In genomic region chr16:11149011-11149616, GRCh38 we compare ENCODE assay signal across 3 cellular contexts.
A peak's percentile ranks its signal among the peaks of the same experiment; 100 is the strongest.
TF ChIP-seq lines count a peak whose summit lies in the region.

No MANE protein-coding gene starts in this region.

TF ChIP-seq in IMR-90, 13 proteins besides CTCF, POLR2A, EP300 and RAD21:
- TF ChIP-seq CEBPB (IDR thresholded peaks at IDR 0.05; ENCODE audit: low read depth, low read length) (no peak), RFX5 (IDR thresholded peaks at IDR 0.05; ENCODE audit: low read depth, low read length) (no peak), USF2 (IDR thresholded peaks at IDR 0.05; ENCODE audit: low read depth, low read length) (no peak), RCOR1 (IDR thresholded peaks at IDR 0.05; ENCODE audit: insufficient replicate concordance, low read length) (no peak), BHLHE40 (IDR thresholded peaks at IDR 0.05; ENCODE audit: low read depth, low read length) (no peak), SMC3 (IDR thresholded peaks at IDR 0.05; ENCODE audit: low read depth, low read length) (no peak), FOS (IDR thresholded peaks at IDR 0.05; ENCODE audit: low read depth, low read length) (no peak), MXI1 (IDR thresholded peaks at IDR 0.05; ENCODE audit: borderline replicate concordance, low read depth, low read length) (no peak), MAZ (IDR thresholded peaks at IDR 0.05; ENCODE audit: borderline replicate concordance, low read depth, low read length) (no peak), CHD1 (IDR thresholded peaks at IDR 0.05; ENCODE audit: low read depth, low read length) (no peak), MAFK (IDR thresholded peaks at IDR 0.05; ENCODE audit: low read depth, low read length) (no peak), NFE2L2 (IDR thresholded peaks at IDR 0.05; ENCODE audit: low read depth, low read length) (no peak), ELK1 (IDR thresholded peaks at IDR 0.05; ENCODE audit: borderline replicate concordance, low read depth, low read length) (no peak)

TF ChIP-seq in K562, 482 proteins besides CTCF, POLR2A, EP300 and RAD21 (continues in another document):
- TF ChIP-seq ZNF12 (CRISPR knock-in tag; IDR thresholded peaks at IDR 0.05) (no peak), TBL1XR1 (IDR thresholded peaks at IDR 0.05; ENCODE audit: low read length in 2 of 2) (peak in 1 of 2 experiments; percentile 70; a peak in 1 of 4 replicates), PHB (CRISPR knock-in tag; IDR thresholded peaks at IDR 0.05) (no peak), RBFOX2 (IDR thresholded peaks at IDR 0.05; ENCODE audit: low read depth, low read length) (no peak), TCFL5 (CRISPR knock-in tag; conservative IDR thresholded peaks at IDR 0.05) (no peak), SRSF9 (IDR thresholded peaks at IDR 0.05; ENCODE audit: borderline replicate concordance, low read depth, low read length) (no peak), MCM2 (IDR thresholded peaks at IDR 0.05; ENCODE audit: low read depth) (no peak), ARID2 (IDR thresholded peaks at IDR 0.05) (no peak), ZBTB5 (IDR thresholded peaks at IDR 0.05) (no peak), KLF6 (CRISPR knock-in tag; IDR thresholded peaks at IDR 0.05; ENCODE audit: borderline replicate concordance) (no peak), MEIS2 (IDR thresholded peaks at IDR 0.05; ENCODE audit: partially characterized antibody) (peak; percentile 48), RBBP5 (IDR thresholded peaks at IDR 0.05; ENCODE audit: borderline replicate concordance, insufficient read depth, low read length, poor library complexity, severe bottlenecking) (no peak), E4F1 (CRISPR knock-in tag; IDR thresholded peaks at IDR 0.05; ENCODE audit: borderline replicate concordance) (no peak), CTBP1 (IDR thresholded peaks at IDR 0.05; ENCODE audit: borderline replicate concordance) (peak; percentile 82; the same call in 1 of the 2 replicates), ZNF282 (CRISPR knock-in tag; IDR thresholded peaks at IDR 0.05) (no peak), PBX2 (CRISPR knock-in tag; IDR thresholded peaks at IDR 0.05; ENCODE audit: low read depth) (no peak), PBX2 (tag; conservative IDR thresholded peaks at IDR 0.05; ENCODE audit: low read depth) (no peak), GMEB1 (CRISPR knock-in tag; IDR thresholded peaks at IDR 0.05) (no peak)

TF ChIP-seq in SK-N-SH, 30 proteins besides CTCF, POLR2A, EP300 and RAD21:
- TF ChIP-seq RFX5 (IDR thresholded peaks at IDR 0.05; ENCODE audit: low read length) (no peak), REST (IDR thresholded peaks at IDR 0.05; ENCODE audit: low read depth, low read length) (no peak)
